9 cellular contexts compared by ENCODE assay signal in genomic region chr20:37347347-37347823, GRCh38. TPM values are rescaled to one million over a fixed set of nuclear protein-coding genes. Genes with fewer than 3 reads are reported as not detected.
DNase-seq lines count a peak whose midpoint lies in the region; ATAC-seq and TF ChIP-seq lines count a peak whose summit lies in the region.
"Had no signal": no experiment of that assay in that cellular context is flagged by ENCODE, and none has a peak within 500 bp of the region (broad histone marks: within the 10 kb centered on the region; RNA-seq: fewer than 3 reads in every experiment).

No MANE protein-coding gene starts in this region.

- no peaks in the 10 kb centered on the region for H3K9me3 ChIP-seq in T-helper 17 cell (ENCODE audit: control insufficient read depth, low read length, poor library complexity, severe bottlenecking)

- peaks cover 3% of the 10 kb centered on the region for H3K27me3 Mint-ChIP-seq in T-helper 2 cell treated with Interferon-gamma antibody and Interleukin-4, amounts not matched to agents 5 μg/mL and 100 μg/mL, for 36 hours (ENCODE audit: low read depth)
- H3K27me3 Mint-ChIP-seq in T-helper 17 cell = no peaks in the 10 kb centered on the region

- TF ChIP-seq CTCF in fibroblast of mammary gland (conservative IDR thresholded peaks at IDR 0.05; ENCODE audit: control insufficient read depth, insufficient read depth, low read depth, low read length) = no peak

- no peaks in the 10 kb centered on the region for H3K9me3 Mint-ChIP-seq in T-helper 2 cell treated with Interferon-gamma antibody and Interleukin-4, amounts not matched to agents 5 μg/mL and 100 μg/mL, for 36 hours
- H3K9me3 Mint-ChIP-seq in stimulated activated effector memory CD8-positive, alpha-beta T cell treated with anti-CD3 and anti-CD28 coated beads, Interleukin-12 subunit alpha, Interleukin-12 subunit beta, amount 100 ng/mL, for 72 hours = no peaks in the 10 kb centered on the region

- H3K4me3 ChIP-seq in fibroblast of mammary gland (ENCODE audit: control insufficient read depth, low read depth, low read length) = peak overlapping the region; percentile 55

- ATAC-seq in T-helper 17 cell (no peak), HG02885 (IDR thresholded peaks at IDR 0.05; ENCODE audit: poor library complexity, unreplicated experiment) (no peak)
- no peak for ATAC-seq in stimulated activated effector memory CD8-positive, alpha-beta T cell treated with anti-CD3 and anti-CD28 coated beads, Interleukin-12 subunit alpha, Interleukin-12 subunit beta, amount 100 ng/mL, for 72 hours

- H3K4me1 Mint-ChIP-seq in T-helper 2 cell treated with Interferon-gamma antibody and Interleukin-4, amounts not matched to agents 5 μg/mL and 100 μg/mL, for 36 hours (ENCODE audit: low read depth) = peaks cover 4% of the 10 kb centered on the region
- peaks cover 14% of the 10 kb centered on the region for H3K4me1 Mint-ChIP-seq in T-helper 17 cell
- H3K4me1 Mint-ChIP-seq in stimulated activated effector memory CD8-positive, alpha-beta T cell treated with anti-CD3 and anti-CD28 coated beads, Interleukin-12 subunit alpha, Interleukin-12 subunit beta, amount 100 ng/mL, for 72 hours = peaks cover 56% of the 10 kb centered on the region

- no peaks in the 10 kb centered on the region for H3K36me3 Mint-ChIP-seq in T-helper 2 cell treated with Interferon-gamma antibody and Interleukin-4, amounts not matched to agents 5 μg/mL and 100 μg/mL, for 36 hours (ENCODE audit: low read depth)
- H3K36me3 Mint-ChIP-seq in T-helper 17 cell (ENCODE audit: low read depth) = no peaks in the 10 kb centered on the region
- peaks cover 6% of the 10 kb centered on the region for H3K36me3 Mint-ChIP-seq in stimulated activated effector memory CD8-positive, alpha-beta T cell treated with anti-CD3 and anti-CD28 coated beads, Interleukin-12 subunit alpha, Interleukin-12 subunit beta, amount 100 ng/mL, for 72 hours

- DNase-seq in T-helper 2 cell treated with Interferon-gamma antibody and Interleukin-4, amounts not matched to agents 5 μg/mL and 100 μg/mL, for 36 hours (ENCODE audit: low spot score) = no peak
- no peak for DNase-seq in T-helper 2 cell
- no peak for DNase-seq in T-helper 17 cell
- DNase-seq in fibroblast of mammary gland (ENCODE audit: low read depth) = no peak
- no peak for DNase-seq in stimulated activated effector memory CD8-positive, alpha-beta T cell treated with anti-CD3 and anti-CD28 coated beads, Interleukin-12 subunit alpha, Interleukin-12 subunit beta, amount 100 ng/mL, for 72 hours (ENCODE audit: low spot score in 2 of 2)
- DNase-seq in DMS 273 (lab: John Stamatoyannopoulos, UW; ENCODE audit: unreplicated experiment) = no peak
- DNase-seq in NCI-H446 (lab: John Stamatoyannopoulos, UW) = no peak
- DNase-seq: NCI-H524 treated with DMSO at 0.1 percent for 48 hours had no signal

- peak overlapping the region; percentile 32 for H3K4me3 Mint-ChIP-seq in T-helper 2 cell treated with Interferon-gamma antibody and Interleukin-4, amounts not matched to agents 5 μg/mL and 100 μg/mL, for 36 hours
- H3K4me3 Mint-ChIP-seq in T-helper 17 cell = peak overlapping the region; percentile 55
- peak overlapping the region; percentile 48 for H3K4me3 Mint-ChIP-seq in stimulated activated effector memory CD8-positive, alpha-beta T cell treated with anti-CD3 and anti-CD28 coated beads, Interleukin-12 subunit alpha, Interleukin-12 subunit beta, amount 100 ng/mL, for 72 hours

- no peak overlapping the region for H3K27ac Mint-ChIP-seq in T-helper 2 cell treated with Interferon-gamma antibody and Interleukin-4, amounts not matched to agents 5 μg/mL and 100 μg/mL, for 36 hours
- H3K27ac Mint-ChIP-seq in T-helper 17 cell = no peak overlapping the region
- peak overlapping the region; percentile 79 for H3K27ac Mint-ChIP-seq in stimulated activated effector memory CD8-positive, alpha-beta T cell treated with anti-CD3 and anti-CD28 coated beads, Interleukin-12 subunit alpha, Interleukin-12 subunit beta, amount 100 ng/mL, for 72 hours

RNA-seq across cellular contexts. Expression of gene SRC, which starts 1.4 kb away (rescaled TPM):
- 10 to 100 TPM in 1 of 2 donors, 1 to 10 TPM in 1; 6.2 to 22.8 TPM for total RNA-seq in T-helper 17 cell

RNA-seq across cellular contexts. Expression of gene MANBAL, which starts 57.9 kb away (rescaled TPM):
- total RNA-seq in T-helper 17 cell = 1 to 10 TPM; 3.6 to 4.9 TPM
